Comparison of ENCODE assay signal across 13 cellular contexts in the genomic region with DNA sequence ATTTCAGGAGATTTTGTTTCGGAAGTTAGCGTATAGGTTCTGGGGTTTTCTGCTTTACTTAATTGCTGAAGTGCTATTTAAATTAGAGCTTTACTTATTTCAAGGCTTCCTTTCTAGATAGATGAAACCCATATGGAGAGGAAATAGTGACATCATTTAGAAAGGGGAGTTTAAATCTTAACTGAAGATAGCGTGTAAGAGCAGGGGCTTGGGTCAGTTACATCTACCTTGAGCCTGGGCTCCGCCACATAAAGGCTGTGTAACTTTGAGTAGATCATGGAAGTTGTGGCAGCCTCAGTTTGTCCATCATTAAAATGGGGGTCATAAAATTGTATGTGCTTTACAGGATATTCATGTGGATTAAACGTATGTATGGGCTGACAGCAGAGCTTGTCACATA. TPM values are rescaled to one million over a fixed set of nuclear protein-coding genes. Genes with fewer than 3 reads are reported as not detected.
A peak's percentile ranks its signal among the peaks of the same experiment; 100 is the strongest.
DNase-seq lines count a peak whose midpoint lies in the region; ATAC-seq, FAIRE-seq and TF ChIP-seq lines count a peak whose summit lies in the region.
"Had no signal": no experiment of that assay in that cellular context is flagged by ENCODE, and none has a peak within 500 bp of the region (broad histone marks: within the 10 kb centered on the region; RNA-seq: fewer than 3 reads in every experiment).

No MANE protein-coding gene starts in this region.

- CTCF ChIA-PET in H1 (lab: Charles Lee; ENCODE audit: partially characterized antibody): interaction anchor here (0.6 to 12.3 kb wide), 4 partner anchors 37 to 473 kb away, joined by 3 to 122 read pairs (median 4); no protein-coding TSS in a partner anchor

- H2BK120ac ChIP-seq in H1 (replicated peaks; ENCODE audit: low read depth, low read length): no peak overlapping the region

- H3K56ac ChIP-seq in H1 (replicated peaks; ENCODE audit: insufficient read length, low read depth, low read length): no peak overlapping the region

- H3K36me3 ChIP-seq in Loucy (ENCODE audit: insufficient read depth, low read length) (no peaks in the 10 kb centered on the region), H1 (ENCODE audit: control insufficient read depth in 2 of 4, insufficient read depth in 4 of 4, low read length in 3 of 4) (no peaks in the 10 kb centered on the region)

- POLR2A ChIA-PET in H1 (lab: Charles Lee; ENCODE audit: partially characterized antibody): interaction anchor here (1.1 kb wide), 1 partner anchor 16 kb away, joined by 4 read pairs; no protein-coding TSS in a partner anchor

- H3K23ac ChIP-seq in H1 (ENCODE audit: insufficient read length): no peak overlapping the region

- no peaks in the 10 kb centered on the region for H3K9me3 Mint-ChIP-seq in stimulated activated naive B cell treated with anti-CD40 and anti-IgM and Interleukin-4, amounts not matched to agents 10 μg/mL and 1 μg/mL and 100 μg/mL, for 72 hours
- H3K9me3 Mint-ChIP-seq: endodermal cell; natural killer cell treated with Interleukin-12 subunit alpha and Interleukin-12 subunit beta and Interleukin-15 and Interleukin-18, amount 100 ng/mL, for 72 hours had no signal

- no peak overlapping the region for H4K5ac ChIP-seq in H1 (ENCODE audit: insufficient read length, low read depth, low read length)

- no peak for TF ChIP-seq POLR2A in H1 (IDR thresholded peaks at IDR 0.05; ENCODE audit: control extremely low read depth in 1 of 2, low read depth in 2 of 2, low read length in 2 of 2)

- peaks cover 13% of the 10 kb centered on the region for H3K79me1 ChIP-seq in H1 (ENCODE audit: low read depth, low read length)

- H4K20me1 ChIP-seq in Loucy (ENCODE audit: insufficient read depth, low read length, poor library complexity, severe bottlenecking) (peaks cover 36% of the 10 kb centered on the region), H1 (replicated peaks in 1 of 2; ENCODE audit: control insufficient read depth in 1 of 2, insufficient read depth in 2 of 2, low read length in 2 of 2) (peaks cover 0 to 2% of the 10 kb centered on the region in 2 experiments)

- H2AFZ ChIP-seq in Loucy (ENCODE audit: low read length) (no peak overlapping the region), H1 (ENCODE audit: low read length) (no peak overlapping the region)

- no peak overlapping the region for H2BK12ac ChIP-seq in H1 (ENCODE audit: low read depth, low read length)

- no peak for TF ChIP-seq RAD21 in H1 (IDR thresholded peaks at IDR 0.05 in 1 of 2, conservative IDR thresholded peaks at IDR 0.05 in 1 of 2; ENCODE audit: low read depth in 2 of 2, low read length in 2 of 2)

- H3K4me2 ChIP-seq in Loucy (ENCODE audit: low read depth, low read length, poor library complexity, severe bottlenecking) (peak overlapping the region; percentile 48), H1 (ENCODE audit: insufficient read depth in 1 of 2, low read depth in 2 of 2, low read length in 2 of 2) (no peak overlapping the region)

- no peak overlapping the region for H3K9ac ChIP-seq in Loucy (ENCODE audit: low read depth, low read length, poor library complexity, severe bottlenecking)
- H3K9ac ChIP-seq in H1 (replicated peaks in 1 of 4; ENCODE audit: extremely low read depth in 1 of 4, low read depth in 3 of 4, low read length in 3 of 4): no peak overlapping the region

- no peaks in the 10 kb centered on the region for H3K9me2 ChIP-seq in Loucy (replicated peaks; ENCODE audit: low read depth, low read length)

- no peaks in the 10 kb centered on the region for H3K27me3 ChIP-seq in Loucy (ENCODE audit: insufficient read depth, low read length, poor library complexity, severe bottlenecking)
- H3K27me3 ChIP-seq in H1 (replicated peaks in 1 of 4; ENCODE audit: control insufficient read depth in 3 of 4, extremely low read depth in 1 of 4, insufficient read depth in 3 of 4, low read length in 3 of 4): no peaks in the 10 kb centered on the region

- WGBS in H1 (ENCODE audit: extremely low coverage in 1 of 2, insufficient coverage in 1 of 2, insufficient read length in 1 of 2, insufficient replicate concordance in 2 of 2, low coverage in 1 of 2, low lambda C conversion rate in 2 of 2, missing lambda C conversion rate in 1 of 2), 2 experiments: 90% methylated on average over 5 of the region's 5 CpGs; no CpG with 5 or more reads in 1 of the 2 experiments

- H3K4me1 ChIP-seq in Loucy (ENCODE audit: insufficient read depth, low read length, poor library complexity, severe bottlenecking): peaks cover 36% of the 10 kb centered on the region
- peaks cover 0 to 7% (median 3%) of the 10 kb centered on the region in 4 experiments; a peak in 2 of 7 replicates for H3K4me1 ChIP-seq in H1 (replicated peaks in 1 of 4; ENCODE audit: control insufficient read depth in 3 of 4, insufficient read depth in 4 of 4, low read length in 3 of 4)

- H3K27ac ChIP-seq in H1 (ENCODE audit: low read depth, low read length): no peak overlapping the region

- H3K18ac ChIP-seq in H1 (ENCODE audit: extremely low read depth, low read length): no peak overlapping the region

- ATAC-seq in stimulated activated naive B cell treated with anti-CD40 and anti-IgM and Interleukin-4, amounts not matched to agents 10 μg/mL and 1 μg/mL and 100 μg/mL, for 72 hours (replicated peaks): no peak
- no peak for ATAC-seq in GM18909 (IDR thresholded peaks at IDR 0.05; ENCODE audit: poor library complexity, unreplicated experiment)
- ATAC-seq: activated CD4-positive, CD25-positive, alpha-beta regulatory T cell treated with anti-CD3 and anti-CD28 coated beads, Interleukin-2, amount 50 U/mL, for 24 hours; left lobe of liver; natural killer cell treated with Interleukin-12 subunit alpha and Interleukin-12 subunit beta and Interleukin-15 and Interleukin-18, amount 100 ng/mL, for 72 hours had no signal

- H3K14ac ChIP-seq in H1 (ENCODE audit: insufficient read length): no peak overlapping the region

- no peak overlapping the region for H2BK5ac ChIP-seq in H1 (ENCODE audit: low read depth, low read length)

- no peak overlapping the region for H4K8ac ChIP-seq in H1 (ENCODE audit: extremely low read depth, insufficient read depth, low read length)

- no peak overlapping the region for H3K4me3 ChIP-seq in Loucy (ENCODE audit: low read length, poor library complexity, severe bottlenecking)
- no peak overlapping the region for H3K4me3 ChIP-seq in H1 (ENCODE audit: extremely low read depth in 1 of 4, insufficient read depth in 2 of 4, low read depth in 3 of 4, low read length in 4 of 4)

- H3K79me2 ChIP-seq in Loucy (ENCODE audit: insufficient read depth, low read length): peaks cover 79% of the 10 kb centered on the region
- H3K79me2 ChIP-seq in H1 (ENCODE audit: control insufficient read depth in 1 of 2, insufficient read depth in 2 of 2, low read length in 2 of 2): peaks cover 6 to 70% of the 10 kb centered on the region in 2 experiments; a peak in 3 of 4 replicates

- H2AK5ac ChIP-seq in H1 (ENCODE audit: low read depth, low read length): no peak overlapping the region

- H3K9me3 ChIP-seq in Loucy (ENCODE audit: insufficient read depth, low read depth, low read length): no peaks in the 10 kb centered on the region
- no peaks in the 10 kb centered on the region for H3K9me3 ChIP-seq in H1 (ENCODE audit: insufficient read depth in 2 of 2, low read depth in 1 of 2, low read length in 1 of 2)

- no peak for FAIRE-seq in H1 (lab: Jason Lieb, UNC)

- H3K4me3 Mint-ChIP-seq in stimulated activated naive B cell treated with anti-CD40 and anti-IgM and Interleukin-4, amounts not matched to agents 10 μg/mL and 1 μg/mL and 100 μg/mL, for 72 hours: no peak overlapping the region
- H3K4me3 Mint-ChIP-seq: endodermal cell; natural killer cell treated with Interleukin-12 subunit alpha and Interleukin-12 subunit beta and Interleukin-15 and Interleukin-18, amount 100 ng/mL, for 72 hours had no signal

- no peak overlapping the region for H3K4ac ChIP-seq in H1 (replicated peaks; ENCODE audit: insufficient read length, low read depth, low read length)

- no peak overlapping the region for H4K91ac ChIP-seq in H1 (replicated peaks; ENCODE audit: insufficient read length, low read length)

- peaks cover 5 to 13% of the 10 kb centered on the region in 2 donors for H3K36me3 Mint-ChIP-seq in stimulated activated naive B cell treated with anti-CD40 and anti-IgM and Interleukin-4, amounts not matched to agents 10 μg/mL and 1 μg/mL and 100 μg/mL, for 72 hours
- H3K36me3 Mint-ChIP-seq: natural killer cell treated with Interleukin-12 subunit alpha and Interleukin-12 subunit beta and Interleukin-15 and Interleukin-18, amount 100 ng/mL, for 72 hours had no signal

- no peak overlapping the region for H2BK20ac ChIP-seq in H1 (ENCODE audit: low read length)

- peaks cover 6% of the 10 kb centered on the region for H3K23me2 ChIP-seq in H1 (ENCODE audit: low read depth, low read length)

- H2BK15ac ChIP-seq in H1 (ENCODE audit: low read length): no peak overlapping the region

- no peaks in the 10 kb centered on the region for H3K27me3 Mint-ChIP-seq in stimulated activated naive B cell treated with anti-CD40 and anti-IgM and Interleukin-4, amounts not matched to agents 10 μg/mL and 1 μg/mL and 100 μg/mL, for 72 hours
- H3K27me3 Mint-ChIP-seq: natural killer cell treated with Interleukin-12 subunit alpha and Interleukin-12 subunit beta and Interleukin-15 and Interleukin-18, amount 100 ng/mL, for 72 hours had no signal

- H3F3A ChIP-seq in Loucy (ENCODE audit: low read depth): peaks cover 3% of the 10 kb centered on the region; the same call in 1 of the 2 replicates

- DNase-seq in activated CD8-positive, alpha-beta memory T cell treated with anti-CD3 and anti-CD28 coated beads, Interleukin-2, amount 50 U/mL, for 48 hours: peak; percentile 29
- DNase-seq in activated CD8-positive, alpha-beta memory T cell treated with anti-CD3 and anti-CD28 coated beads, Interleukin-2, amount 50 U/mL, for 4 hours: no peak
- DNase-seq in H1 (ENCODE audit: low read depth in 1 of 2, low spot score in 2 of 2): no peak
- no peak for DNase-seq in stimulated activated naive B cell treated with anti-CD40 and anti-IgM and Interleukin-4, amounts not matched to agents 10 μg/mL and 1 μg/mL and 100 μg/mL, for 72 hours
- DNase-seq in NCI-H446 (lab: John Stamatoyannopoulos, UW): no peak
- no peak for DNase-seq in RPMI8226
- DNase-seq: endodermal cell, trophoblast cell had no signal

- TF ChIP-seq CTCF in Loucy (conservative IDR thresholded peaks at IDR 0.05; ENCODE audit: low read length) (no peak), H1 (IDR thresholded peaks at IDR 0.05; ENCODE audit: control extremely low read depth in 1 of 3, insufficient read depth in 1 of 3, low read depth in 1 of 3, low read length in 3 of 3) (no peak)

- peak overlapping the region; percentile 32 for H3K27ac Mint-ChIP-seq in stimulated activated naive B cell treated with anti-CD40 and anti-IgM and Interleukin-4, amounts not matched to agents 10 μg/mL and 1 μg/mL and 100 μg/mL, for 72 hours
- H3K27ac Mint-ChIP-seq: endodermal cell; natural killer cell treated with Interleukin-12 subunit alpha and Interleukin-12 subunit beta and Interleukin-15 and Interleukin-18, amount 100 ng/mL, for 72 hours had no signal

- no peak for TF ChIP-seq EP300 in H1 (IDR thresholded peaks at IDR 0.05; ENCODE audit: borderline replicate concordance in 1 of 2, low read depth in 2 of 2, low read length in 2 of 2)

- H3K4me1 Mint-ChIP-seq in stimulated activated naive B cell treated with anti-CD40 and anti-IgM and Interleukin-4, amounts not matched to agents 10 μg/mL and 1 μg/mL and 100 μg/mL, for 72 hours: peaks cover 29 to 44% of the 10 kb centered on the region in 2 donors

RNA-seq across cellular contexts. Expression of a gene that starts 4.7 kb away (rescaled TPM):
- total RNA-seq in H1 (2021; fragmentation: NEBNext Ultra II Directional; extraction: Animal tissue kit (Norgen Biotek cat#: 25700)): 56.2 and 57.0 TPM in 2 replicates
- 38.0 and 54.0 TPM in 2 replicates for polyA plus RNA-seq in H1 (2011; rRNA removed)
- polyA plus RNA-seq in H1 (2011; cell fraction: cytosol; rRNA removed): 36.7 TPM
- 22.3 TPM for polyA plus RNA-seq in H1 (2011; cell fraction: nucleus; rRNA removed)
- 18.8 to 29.1 TPM (median 24.2 TPM) in 4 replicates for polyA plus RNA-seq in H1 (2012, experiment 1 of 2)
- 22.1 TPM for polyA plus RNA-seq in H1 (2012, experiment 2 of 2)
- polyA plus RNA-seq in H1 (2013, experiment 1 of 2): 30.3 TPM
- 38.2 TPM for polyA plus RNA-seq in H1 (2013, experiment 2 of 2)
- 98.2 and 160 TPM in 2 replicates for polyA minus RNA-seq in H1 (2011; rRNA and poly(A)+ RNA removed)
- polyA minus RNA-seq in H1 (2011; cell fraction: cytosol; rRNA and poly(A)+ RNA removed): 25.1 TPM
- 31.9 TPM for polyA minus RNA-seq in H1 (2011; cell fraction: nucleus; rRNA and poly(A)+ RNA removed)

RNA-seq across cellular contexts. Expression of a gene that starts 11.7 kb away (rescaled TPM):
- total RNA-seq in H1 (2021; fragmentation: NEBNext Ultra II Directional; extraction: Animal tissue kit (Norgen Biotek cat#: 25700)): 286 and 290 TPM in 2 replicates
- polyA plus RNA-seq in H1 (2011; rRNA removed): 737 and 756 TPM in 2 replicates
- polyA plus RNA-seq in H1 (2011; cell fraction: cytosol; rRNA removed): 693 TPM
- 226 TPM for polyA plus RNA-seq in H1 (2011; cell fraction: nucleus; rRNA removed)
- polyA plus RNA-seq in H1 (2012, experiment 1 of 2): 284 to 364 TPM (median 320 TPM) in 4 replicates
- polyA plus RNA-seq in H1 (2012, experiment 2 of 2): 92.9 TPM
- polyA plus RNA-seq in H1 (2013, experiment 1 of 2): 184 TPM
- 177 TPM for polyA plus RNA-seq in H1 (2013, experiment 2 of 2)
- polyA minus RNA-seq in H1 (2011; rRNA and poly(A)+ RNA removed): 235 and 271 TPM in 2 replicates
- 276 TPM for polyA minus RNA-seq in H1 (2011; cell fraction: cytosol; rRNA and poly(A)+ RNA removed)
- polyA minus RNA-seq in H1 (2011; cell fraction: nucleus; rRNA and poly(A)+ RNA removed): 139 TPM

RNA-seq across cellular contexts. Expression of a gene that starts 18.6 kb away (rescaled TPM):
- 81.5 and 82.2 TPM in 2 replicates for total RNA-seq in H1 (2021; fragmentation: NEBNext Ultra II Directional; extraction: Animal tissue kit (Norgen Biotek cat#: 25700))
- polyA plus RNA-seq in H1 (2011; rRNA removed): 107 and 133 TPM in 2 replicates
- 110 TPM for polyA plus RNA-seq in H1 (2011; cell fraction: cytosol; rRNA removed)
- polyA plus RNA-seq in H1 (2011; cell fraction: nucleus; rRNA removed): 75.1 TPM
- polyA plus RNA-seq in H1 (2012, experiment 1 of 2): 69.2 to 97.4 TPM (median 70.7 TPM) in 4 replicates
- 41.0 TPM for polyA plus RNA-seq in H1 (2012, experiment 2 of 2)
- polyA plus RNA-seq in H1 (2013, experiment 1 of 2): 86.8 TPM
- polyA plus RNA-seq in H1 (2013, experiment 2 of 2): 94.8 TPM
- 46.0 and 54.6 TPM in 2 replicates for polyA minus RNA-seq in H1 (2011; rRNA and poly(A)+ RNA removed)
- 30.7 TPM for polyA minus RNA-seq in H1 (2011; cell fraction: cytosol; rRNA and poly(A)+ RNA removed)
- 28.1 TPM for polyA minus RNA-seq in H1 (2011; cell fraction: nucleus; rRNA and poly(A)+ RNA removed)
